Comparison of ENCODE assay signal across 8 cellular contexts in the genomic region with DNA sequence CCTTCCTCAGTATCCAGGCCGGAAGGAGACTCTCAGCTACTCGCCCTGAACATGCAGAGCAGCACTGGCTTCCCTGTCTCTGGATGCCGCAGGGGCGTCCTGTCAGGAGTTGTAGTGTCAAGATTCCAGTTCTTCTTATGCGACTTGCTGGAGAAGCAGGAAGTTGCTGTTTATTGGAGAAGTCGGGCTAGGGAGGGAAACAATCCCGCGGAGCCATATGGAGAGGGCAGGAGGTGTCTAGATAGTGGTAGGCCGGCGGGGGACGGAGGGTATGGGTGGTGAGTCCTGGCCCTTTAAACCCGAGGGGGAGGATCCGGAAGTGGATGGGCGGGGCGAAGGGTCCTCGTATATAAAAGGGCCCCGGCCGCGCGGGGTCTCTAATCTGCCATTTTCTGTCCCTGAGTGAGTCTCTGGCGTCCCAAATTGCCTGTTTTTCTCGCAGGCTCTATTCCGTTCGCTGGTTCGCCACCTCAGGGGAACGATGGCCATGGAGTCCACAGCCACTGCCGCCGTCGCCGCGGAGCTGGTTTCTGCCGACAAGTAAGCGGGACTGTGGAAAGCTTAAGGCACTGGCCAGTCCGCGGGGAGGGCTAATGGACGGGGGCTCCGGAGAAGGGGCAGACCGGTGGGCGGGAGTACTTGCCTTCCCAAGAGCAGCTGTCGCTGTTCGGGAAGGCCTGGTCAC. TPM values are rescaled to one million over a fixed set of nuclear protein-coding genes. Genes with fewer than 3 reads are reported as not detected.
DNase-seq lines count a peak whose midpoint lies in the region; ATAC-seq, FAIRE-seq and TF ChIP-seq lines count a peak whose summit lies in the region.

A gene with protein sequence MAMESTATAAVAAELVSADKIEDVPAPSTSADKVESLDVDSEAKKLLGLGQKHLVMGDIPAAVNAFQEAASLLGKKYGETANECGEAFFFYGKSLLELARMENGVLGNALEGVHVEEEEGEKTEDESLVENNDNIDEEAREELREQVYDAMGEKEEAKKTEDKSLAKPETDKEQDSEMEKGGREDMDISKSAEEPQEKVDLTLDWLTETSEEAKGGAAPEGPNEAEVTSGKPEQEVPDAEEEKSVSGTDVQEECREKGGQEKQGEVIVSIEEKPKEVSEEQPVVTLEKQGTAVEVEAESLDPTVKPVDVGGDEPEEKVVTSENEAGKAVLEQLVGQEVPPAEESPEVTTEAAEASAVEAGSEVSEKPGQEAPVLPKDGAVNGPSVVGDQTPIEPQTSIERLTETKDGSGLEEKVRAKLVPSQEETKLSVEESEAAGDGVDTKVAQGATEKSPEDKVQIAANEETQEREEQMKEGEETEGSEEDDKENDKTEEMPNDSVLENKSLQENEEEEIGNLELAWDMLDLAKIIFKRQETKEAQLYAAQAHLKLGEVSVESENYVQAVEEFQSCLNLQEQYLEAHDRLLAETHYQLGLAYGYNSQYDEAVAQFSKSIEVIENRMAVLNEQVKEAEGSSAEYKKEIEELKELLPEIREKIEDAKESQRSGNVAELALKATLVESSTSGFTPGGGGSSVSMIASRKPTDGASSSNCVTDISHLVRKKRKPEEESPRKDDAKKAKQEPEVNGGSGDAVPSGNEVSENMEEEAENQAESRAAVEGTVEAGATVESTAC (plus strand): TSS at position 376 of the 685 bp plus-strand sequence. CDS start 106 bp downstream, at position 482.

- intact Hi-C loops in kidney (cut with DNase I) = no loop called here

- peak within 1 kb of the TSS; percentile 86 to 91 for H3K27ac ChIP-seq in kidney (ENCODE audit: low read depth in 2 of 2, low read length in 2 of 2)

- no peaks in the 10 kb centered on the region for H3K9me3 ChIP-seq in kidney (ENCODE audit: control insufficient read depth in 1 of 2, low read length in 2 of 2)

- TF ChIP-seq CTCF in kidney (IDR thresholded peaks at IDR 0.05; ENCODE audit: borderline replicate concordance, extremely low read depth, insufficient read depth) = no peak

- ATAC-seq in GM19035 (IDR thresholded peaks at IDR 0.05; ENCODE audit: unreplicated experiment) (peak; percentile 53), HG03280 (IDR thresholded peaks at IDR 0.05; ENCODE audit: unreplicated experiment) (peak; percentile 47)
- peak; percentile 61 to 70 for ATAC-seq in activated CD4-positive, CD25-positive, alpha-beta regulatory T cell treated with anti-CD3 and anti-CD28 coated beads, Interleukin-2, amount 50 U/mL, for 24 hours

- no peaks in the 10 kb centered on the region for H3K36me3 ChIP-seq in kidney (ENCODE audit: control insufficient read depth in 1 of 2, insufficient read depth in 2 of 2, low read length in 2 of 2)

- peak within 1 kb of the TSS; percentile 94 to 99 for H3K4me3 ChIP-seq in kidney (ENCODE audit: low read length in 2 of 2)

- FAIRE-seq in kidney (lab: Jason Lieb, UNC) = no peak

- peak within 1 kb of the TSS; percentile 83 to 88 for H3K9ac ChIP-seq in kidney (ENCODE audit: low read length in 2 of 2)

- H3K4me1 ChIP-seq in kidney (ENCODE audit: control insufficient read depth in 1 of 2, insufficient read depth in 1 of 2, low read depth in 1 of 2, low read length in 2 of 2) = peaks cover 0 to 6% of the 10 kb centered on the region in 2 donors

- DNase-seq in Ammon's horn (ENCODE audit: low spot score) (peak; percentile 90), NCI-H345 treated with DMSO at 0.1 percent for 48 hours (lab: John Stamatoyannopoulos, UW; ENCODE audit: unreplicated experiment) (peak; percentile 81), kidney (peak; percentile 96)
- peak; percentile 90 for DNase-seq in central memory CD4-positive, alpha-beta T cell
- peak; percentile 87 to 94 for DNase-seq in stimulated activated CD4-positive, alpha-beta T cell treated with anti-CD3 and anti-CD28 coated beads, Interleukin-15, amount 100 ng/mL, for 1 hour (ENCODE audit: low read depth in 1 of 2, low spot score in 1 of 2)

RNA-seq across cellular contexts. Expression of the gene that starts here (rescaled TPM):
- total RNA-seq in kidney = 51.6 TPM
- polyA plus RNA-seq in kidney (ENCODE audit: insufficient read depth, low read depth, low replicate concordance) = 49.5 TPM

Comparison
In these comparisons a context has a peak if more than half of its experiments do, and no peak if none do; other contexts are left out.
1. Peak in every context shown above with its lines: DNase-seq, ATAC-seq, H3K4me3 ChIP-seq and H3K27ac ChIP-seq.